Comparison of ENCODE assay signal across 1 cellular context in the genomic region with DNA sequence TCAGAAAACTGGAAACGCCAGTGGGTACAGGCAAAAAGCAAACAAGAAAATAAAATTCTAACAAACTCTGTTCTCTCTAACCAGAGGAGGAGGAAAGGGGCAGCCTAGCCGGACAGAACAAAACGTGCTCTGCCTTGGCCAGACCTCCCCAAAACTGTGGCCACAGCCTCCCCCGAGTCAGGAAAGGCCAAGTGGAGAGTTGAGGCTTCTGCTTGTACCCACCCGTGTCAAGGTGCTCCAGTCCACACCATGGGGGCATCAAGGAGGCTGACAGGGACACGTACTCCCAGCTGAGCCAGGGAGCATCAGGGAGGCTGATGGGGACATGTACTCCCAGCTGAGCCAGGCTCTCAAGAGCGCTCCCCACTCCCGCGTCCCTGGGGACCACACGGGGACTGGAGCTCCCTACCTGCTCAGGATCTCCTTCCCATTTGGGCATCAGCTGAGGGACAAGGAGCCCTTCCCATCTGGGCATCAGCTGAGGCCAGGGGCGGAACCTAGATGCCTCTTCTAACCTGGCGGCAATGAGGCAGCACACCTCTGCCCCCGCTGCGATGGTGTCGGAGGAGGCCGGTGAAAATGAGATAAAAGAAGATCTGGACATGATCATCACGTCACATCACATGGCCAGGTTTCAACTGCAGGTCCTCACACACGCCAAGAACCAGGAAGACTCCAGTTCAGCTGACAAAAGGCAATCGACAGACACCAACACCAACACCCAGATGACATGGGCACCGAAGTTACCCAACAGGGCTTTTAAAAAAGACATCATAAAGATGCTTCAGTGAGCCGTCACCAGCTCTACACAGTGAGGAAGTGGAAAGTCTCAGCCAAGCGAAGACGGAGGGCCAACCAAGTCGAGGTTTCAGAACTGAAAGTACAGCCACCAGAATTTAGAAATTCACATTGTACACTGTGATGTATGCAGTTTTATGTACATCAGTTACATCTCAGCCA.
TF ChIP-seq lines count a peak whose summit lies in the region.

No MANE protein-coding gene starts in this region.

TF ChIP-seq in SK-N-SH treated with all-trans-retinoic acid at 6 μM for 48 hours, 23 proteins besides CTCF, POLR2A, EP300 and RAD21 (continued from another document):
- TF ChIP-seq, protein P1, sequence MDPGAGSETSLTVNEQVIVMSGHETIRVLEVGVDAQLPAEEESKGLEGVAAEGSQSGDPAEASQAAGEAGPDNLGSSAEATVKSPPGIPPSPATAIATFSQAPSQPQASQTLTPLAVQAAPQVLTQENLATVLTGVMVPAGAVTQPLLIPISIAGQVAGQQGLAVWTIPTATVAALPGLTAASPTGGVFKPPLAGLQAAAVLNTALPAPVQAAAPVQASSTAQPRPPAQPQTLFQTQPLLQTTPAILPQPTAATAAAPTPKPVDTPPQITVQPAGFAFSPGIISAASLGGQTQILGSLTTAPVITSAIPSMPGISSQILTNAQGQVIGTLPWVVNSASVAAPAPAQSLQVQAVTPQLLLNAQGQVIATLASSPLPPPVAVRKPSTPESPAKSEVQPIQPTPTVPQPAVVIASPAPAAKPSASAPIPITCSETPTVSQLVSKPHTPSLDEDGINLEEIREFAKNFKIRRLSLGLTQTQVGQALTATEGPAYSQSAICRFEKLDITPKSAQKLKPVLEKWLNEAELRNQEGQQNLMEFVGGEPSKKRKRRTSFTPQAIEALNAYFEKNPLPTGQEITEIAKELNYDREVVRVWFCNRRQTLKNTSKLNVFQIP (CRISPR knock-in tag; IDR thresholded peaks at IDR 0.05; ENCODE audit: borderline replicate concordance, low read depth) = no peak
- TF ChIP-seq ZNF8 (CRISPR knock-in tag; IDR thresholded peaks at IDR 0.05) = no peak
